Comparison of ENCODE assay signal across 9 cellular contexts in the genomic region with DNA sequence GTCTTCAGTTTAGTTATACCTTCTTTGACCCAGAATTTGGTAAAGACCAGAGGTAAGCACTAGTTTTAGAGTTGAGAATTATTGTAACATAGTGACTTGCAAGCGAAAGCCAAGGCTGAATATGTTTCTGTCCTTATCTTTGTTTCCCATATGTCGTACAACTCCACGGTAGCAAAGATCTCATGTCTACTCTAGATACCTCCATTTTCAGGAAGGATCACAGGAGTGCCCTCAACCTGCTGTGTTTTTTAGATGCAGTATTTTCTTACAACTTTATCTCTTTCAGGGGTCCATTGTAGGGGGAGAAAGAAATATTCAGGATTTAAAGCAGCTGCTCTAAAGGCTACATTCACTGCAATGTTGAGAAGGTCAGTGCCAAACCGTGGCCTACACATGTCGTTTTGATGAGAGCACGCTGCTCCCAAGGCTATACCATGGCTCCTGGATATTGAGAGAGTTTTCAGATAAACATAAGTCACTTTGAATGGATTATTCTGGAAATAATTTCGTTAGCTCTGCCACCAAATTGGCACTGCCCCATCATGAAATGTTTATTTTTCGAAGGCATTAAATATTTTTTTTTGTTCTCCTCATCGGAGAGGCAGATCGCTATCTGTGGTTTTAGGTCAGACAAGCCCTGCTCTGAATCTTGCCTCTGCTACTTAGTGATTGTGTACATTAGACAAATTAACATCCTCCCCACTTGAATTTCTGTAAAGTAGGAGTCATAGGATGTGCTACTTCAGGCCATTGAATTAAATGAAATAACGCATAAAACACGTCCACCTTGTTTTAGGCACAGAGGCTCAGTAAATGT. TPM values are rescaled to one million over a fixed set of nuclear protein-coding genes. Genes with fewer than 3 reads are reported as not detected.
A peak's percentile ranks its signal among the peaks of the same experiment; 100 is the strongest.
DNase-seq lines count a peak whose midpoint lies in the region; ATAC-seq and TF ChIP-seq lines count a peak whose summit lies in the region.
"Had no signal": no experiment of that assay in that cellular context is flagged by ENCODE, and none has a peak within 500 bp of the region (broad histone marks: within the 10 kb centered on the region; RNA-seq: fewer than 3 reads in every experiment).

No MANE protein-coding gene starts in this region.

- H2AK5ac ChIP-seq in H9 (ENCODE audit: insufficient read length, low read length), result no peak overlapping the region

- CTCF ChIA-PET in activated naive CD4-positive, alpha-beta T cell treated with anti-CD3 and anti-CD28 coated beads, Interleukin-2, amount 10 ng/mL, durations not matched to agents 7 days and 5 days (lab: Charles Lee), result interaction anchor here (2.5 kb wide), 1 partner anchor 38 kb away, joined by 5 read pairs; the partner anchor contains the start of gene IRS1
- CTCF ChIA-PET in Panc1 (lab: Charles Lee), result interaction anchor here (0.6 kb wide), 2 partner anchors 47 to 150 kb away, joined by 3 to 4 read pairs; no protein-coding TSS in a partner anchor

- TF ChIP-seq POLR2A in transverse colon (IDR thresholded peaks at IDR 0.05), result no peak

- H3K4me1 ChIP-seq in Panc1 (ENCODE audit: control insufficient read depth, insufficient read depth, low read length), result peaks cover 20% of the 10 kb centered on the region
- H3K4me1 ChIP-seq in transverse colon, result peaks cover 16 to 39% (median 21%) of the 10 kb centered on the region in 4 donors
- H3K4me1 ChIP-seq in H9 (ENCODE audit: insufficient read depth, low read length), result no peaks in the 10 kb centered on the region

- no peaks in the 10 kb centered on the region for H4K20me1 ChIP-seq in H9 (ENCODE audit: control insufficient read depth, insufficient read depth, insufficient read length)

- no TSS peak for BruUV-seq in Panc1 (replicated peaks; lab: Mats Ljungman, UMichigan)

- H4K5ac ChIP-seq in H9 (ENCODE audit: insufficient read length, low read depth, low read length), result no peak overlapping the region

- WGBS in transverse colon (ENCODE audit: low coverage in 1 of 2), 2 donors, result 86 to 89% methylated on average over 9 to 12 of the region's 12 CpGs
- WGBS in H9 (ENCODE audit: extremely low coverage, insufficient read length, low lambda C conversion rate), result no CpG with 5 or more reads among the region's 12 CpGs

- intact Hi-C loops in Panc1 (cut with micrococcal nuclease; ENCODE audit: unreplicated experiment) (no loop called here), transverse colon (cut with DNase I; ENCODE audit: low total_unique reads) (loop anchor here (5.0 kb wide), 1 partner anchor 116 kb away; no protein-coding TSS in a partner anchor)
- intact Hi-C loops in dendritic cell treated with granulocyte-macrophage colony-stimulating factor and Interleukin-4, amounts not matched to agents 40 ng/mL and 50 ng/mL, for 4 days (cut with micrococcal nuclease), result loop anchor here (5.0 kb wide), 1 partner anchor 46 kb away; no protein-coding TSS in a partner anchor

- no peak overlapping the region for H3K56ac ChIP-seq in H9 (ENCODE audit: insufficient read length, low read depth, low read length)

- in situ Hi-C loops in Panc1 (cut with HindIII; ENCODE audit: low pct_unique_long_range_greater_than_20kb, low sequenced_read_pairs) (no loop called here), transverse colon (cut with MboI; ENCODE audit: low pct_ligation_motif_present in 1 of 4, low pct_unique_long_range_greater_than_20kb in 1 of 4, low sequenced_read_pairs in 3 of 4) (no loop called here)

- H2BK20ac ChIP-seq in H9 (ENCODE audit: low read depth, low read length, poor library complexity, severe bottlenecking), result no peak overlapping the region

- no peaks in the 10 kb centered on the region for H3K79me1 ChIP-seq in H9 (ENCODE audit: insufficient read depth, low read depth, low read length, poor library complexity, severe bottlenecking)

- H3K36me3 ChIP-seq in Panc1 (ENCODE audit: control insufficient read depth, insufficient read depth, low read length) (no peaks in the 10 kb centered on the region), transverse colon (no peaks in the 10 kb centered on the region)

- peak overlapping the region; percentile 100 for H3K27ac Mint-ChIP-seq in activated naive CD4-positive, alpha-beta T cell treated with anti-CD3 and anti-CD28 coated beads, Interleukin-2, amount 10 ng/mL, durations not matched to agents 7 days and 5 days
- peak overlapping the region; percentile 99 for H3K27ac Mint-ChIP-seq in dendritic cell treated with granulocyte-macrophage colony-stimulating factor and Interleukin-4, amounts not matched to agents 40 ng/mL and 50 ng/mL, for 4 days
- H3K27ac Mint-ChIP-seq in H9, result no peak overlapping the region; a peak in 1 of 7 replicates

- no peak overlapping the region for H3K9ac ChIP-seq in H9 (ENCODE audit: extremely low read depth, insufficient read length, low read length)

- H3K27ac ChIP-seq in Panc1 (ENCODE audit: low read length) (peak overlapping the region; percentile 94; the same call in 1 of the 2 replicates), transverse colon (peak overlapping the region; percentile 99 to 100 (median 100)), H9 (ENCODE audit: insufficient read length, low read depth, low read length) (no peak overlapping the region)

- TF ChIP-seq CTCF in Panc1 (IDR thresholded peaks at IDR 0.05) (no peak), transverse colon (IDR thresholded peaks at IDR 0.05) (no peak), H9 (conservative IDR thresholded peaks at IDR 0.05) (no peak)

- H3K27me3 ChIP-seq in Panc1 (ENCODE audit: control insufficient read depth, insufficient read depth, low read length) (no peaks in the 10 kb centered on the region), transverse colon (no peaks in the 10 kb centered on the region), H9 (ENCODE audit: insufficient read depth, low read length) (no peaks in the 10 kb centered on the region)

- no peak for TF ChIP-seq EP300 in transverse colon (IDR thresholded peaks at IDR 0.05; ENCODE audit: low read depth)

- no peak overlapping the region for H3K14ac ChIP-seq in H9 (ENCODE audit: insufficient read depth, low read length)

- peaks cover 55% of the 10 kb centered on the region for H3K4me1 Mint-ChIP-seq in activated naive CD4-positive, alpha-beta T cell treated with anti-CD3 and anti-CD28 coated beads, Interleukin-2, amount 10 ng/mL, durations not matched to agents 7 days and 5 days
- peaks cover 34% of the 10 kb centered on the region for H3K4me1 Mint-ChIP-seq in dendritic cell treated with granulocyte-macrophage colony-stimulating factor and Interleukin-4, amounts not matched to agents 40 ng/mL and 50 ng/mL, for 4 days (ENCODE audit: low read depth)
- peaks cover 11 to 12% of the 10 kb centered on the region in 2 experiments for H3K4me1 Mint-ChIP-seq in H9

- H3T11ph ChIP-seq in H9 (ENCODE audit: low read length), result no peak overlapping the region

- H3K36me3 Mint-ChIP-seq in activated naive CD4-positive, alpha-beta T cell treated with anti-CD3 and anti-CD28 coated beads, Interleukin-2, amount 10 ng/mL, durations not matched to agents 7 days and 5 days, result peaks cover 49% of the 10 kb centered on the region
- H3K36me3 Mint-ChIP-seq in dendritic cell treated with granulocyte-macrophage colony-stimulating factor and Interleukin-4, amounts not matched to agents 40 ng/mL and 50 ng/mL, for 4 days (ENCODE audit: low read depth), result peaks cover 45% of the 10 kb centered on the region
- H3K36me3 Mint-ChIP-seq in H9 (ENCODE audit: insufficient read depth in 1 of 3, low read depth in 3 of 3), result peaks cover 11 to 26% (median 18%) of the 10 kb centered on the region in 3 experiments

- DNase-seq in activated naive CD4-positive, alpha-beta T cell treated with anti-CD3 and anti-CD28 coated beads, Interleukin-2, amount 10 ng/mL, durations not matched to agents 7 days and 5 days, result no peak
- no peak for DNase-seq in activated naive CD4-positive, alpha-beta T cell (lab: John Stamatoyannopoulos, UW)
- DNase-seq in Panc1 (ENCODE audit: low read depth, low spot score) (no peak), transverse colon (no peak), H9 (no peak), DMS79 (lab: John Stamatoyannopoulos, UW) (no peak)
- DNase-seq: occipital lobe had no signal

- no peak overlapping the region for H4K8ac ChIP-seq in H9 (replicated peaks; ENCODE audit: insufficient read length, low read depth, low read length)

- POLR2A ChIA-PET in Panc1 (lab: Charles Lee), result no interaction called here

- H3K79me2 ChIP-seq in H9 (ENCODE audit: insufficient read depth, low read length), result no peaks in the 10 kb centered on the region

- no peak overlapping the region for H2BK120ac ChIP-seq in H9 (ENCODE audit: low read depth, low read length, poor library complexity, severe bottlenecking)

- ATAC-seq in Panc1, result no peak
- no peak for ATAC-seq in HG03095 (IDR thresholded peaks at IDR 0.05; ENCODE audit: unreplicated experiment)

- no peak overlapping the region for H4K91ac ChIP-seq in H9 (ENCODE audit: insufficient read length, low read depth, low read length)

- H2BK12ac ChIP-seq in H9 (ENCODE audit: insufficient read length, low read depth, low read length), result no peak overlapping the region

- H2BK5ac ChIP-seq in H9 (ENCODE audit: insufficient read length, low read length), result no peak overlapping the region

- H3K4ac ChIP-seq in H9 (ENCODE audit: low read depth, low read length), result no peak overlapping the region

- H3K4me3 ChIP-seq in Panc1 (ENCODE audit: low read depth in 2 of 2, low read length in 2 of 2), result peak overlapping the region in 1 of 2 experiments; percentile 82; a peak in 1 of 4 replicates
- H3K4me3 ChIP-seq in transverse colon, result no peak overlapping the region

- peaks cover 2% of the 10 kb centered on the region for H3K9me3 Mint-ChIP-seq in activated naive CD4-positive, alpha-beta T cell treated with anti-CD3 and anti-CD28 coated beads, Interleukin-2, amount 10 ng/mL, durations not matched to agents 7 days and 5 days
- H3K9me3 Mint-ChIP-seq in dendritic cell treated with granulocyte-macrophage colony-stimulating factor and Interleukin-4, amounts not matched to agents 40 ng/mL and 50 ng/mL, for 4 days, result peaks cover 3% of the 10 kb centered on the region
- H3K9me3 Mint-ChIP-seq in H9, result peaks cover 4 to 7% of the 10 kb centered on the region in 2 experiments; a peak in 2 of 5 replicates

- no peak overlapping the region for H2AFZ ChIP-seq in H9 (ENCODE audit: low read length)

- H2BK15ac ChIP-seq in H9 (ENCODE audit: low read depth, low read length), result no peak overlapping the region

- peaks cover 4% of the 10 kb centered on the region for H3K27me3 Mint-ChIP-seq in activated naive CD4-positive, alpha-beta T cell treated with anti-CD3 and anti-CD28 coated beads, Interleukin-2, amount 10 ng/mL, durations not matched to agents 7 days and 5 days
- no peaks in the 10 kb centered on the region for H3K27me3 Mint-ChIP-seq in dendritic cell treated with granulocyte-macrophage colony-stimulating factor and Interleukin-4, amounts not matched to agents 40 ng/mL and 50 ng/mL, for 4 days
- peaks cover 13% of the 10 kb centered on the region for H3K27me3 Mint-ChIP-seq in H9 (ENCODE audit: low read depth)

- no peak overlapping the region for H3K18ac ChIP-seq in H9 (ENCODE audit: insufficient read length, low read depth, low read length)

- H3K9me3 ChIP-seq in Panc1 (ENCODE audit: control insufficient read depth, insufficient read depth, low read depth, low read length) (no peaks in the 10 kb centered on the region), transverse colon (no peaks in the 10 kb centered on the region), H9 (ENCODE audit: control insufficient read depth, low read depth, low read length) (no peaks in the 10 kb centered on the region)

- H3K4me2 ChIP-seq in H9 (ENCODE audit: insufficient read depth, insufficient read length, low read length), result no peak overlapping the region

- H3K23ac ChIP-seq in H9 (ENCODE audit: insufficient read length, low read depth, low read length), result no peak overlapping the region

- H3K23me2 ChIP-seq in H9 (ENCODE audit: insufficient read length, low read depth, low read length, poor library complexity, severe bottlenecking), result peaks cover 9% of the 10 kb centered on the region

- H3K4me3 Mint-ChIP-seq in activated naive CD4-positive, alpha-beta T cell treated with anti-CD3 and anti-CD28 coated beads, Interleukin-2, amount 10 ng/mL, durations not matched to agents 7 days and 5 days, result peak overlapping the region; percentile 88
- no peak overlapping the region for H3K4me3 Mint-ChIP-seq in dendritic cell treated with granulocyte-macrophage colony-stimulating factor and Interleukin-4, amounts not matched to agents 40 ng/mL and 50 ng/mL, for 4 days
- no peak overlapping the region; a peak in 1 of 5 replicates for H3K4me3 Mint-ChIP-seq in H9

RNA-seq across cellular contexts. Expression of gene RHBDD1, which starts 2.1 kb away (rescaled TPM):
- total RNA-seq in Panc1 (2021; ENCODE audit: unreplicated experiment) (25.3 TPM), transverse colon (10 to 100 TPM; 11.9 to 47.5 (median 22.5) TPM), H9 (2021) (23.0 and 24.9 TPM in 2 replicates)
- polyA plus RNA-seq in Panc1 (2012; ENCODE audit: insufficient read length), result 11.6 TPM

RNA-seq across cellular contexts. Expression of gene IRS1, which starts 38.4 kb away (rescaled TPM):
- total RNA-seq in Panc1 (2021; ENCODE audit: unreplicated experiment) (27.3 TPM), transverse colon (10 to 100 TPM in 3 of 4 donors, 1 to 10 TPM in 1; 6.2 to 20.9 (median 12.8) TPM), H9 (2021) (15.0 and 16.3 TPM in 2 replicates)
- polyA plus RNA-seq in Panc1 (2012; ENCODE audit: insufficient read length), result 19.6 TPM

Comparison
In these comparisons a context has a peak if more than half of its experiments do, and no peak if none do; other contexts are left out.
1. H3K27ac Mint-ChIP-seq: peak in activated naive CD4-positive, alpha-beta T cell treated with anti-CD3 and anti-CD28 coated beads, Interleukin-2, amount 10 ng/mL, durations not matched to agents 7 days and 5 days (single experiment) and dendritic cell treated with granulocyte-macrophage colony-stimulating factor and Interleukin-4, amounts not matched to agents 40 ng/mL and 50 ng/mL, for 4 days (single experiment); none in H9 (0 of 3).